ENCODE assay signal across 15 cellular contexts in genomic region chr19:49573009-49573408, GRCh38. TPM values are rescaled to one million over a fixed set of nuclear protein-coding genes. Genes with fewer than 3 reads are reported as not detected.
"Had no signal": no experiment of that assay in that cellular context is flagged by ENCODE, and none has a peak within 500 bp of the region (broad histone marks: within the 10 kb centered on the region; RNA-seq: fewer than 3 reads in every experiment).

No MANE protein-coding gene starts in this region.

- H3K4me3 Mint-ChIP-seq: memory B cell, nephron progenitor cell had no signal

- H3K27ac ChIP-seq: ascending aorta, heart right ventricle, left lung, sigmoid colon, VCaP had no signal

- H3K4me3 ChIP-seq: ascending aorta, heart right ventricle, left lung, sigmoid colon had no signal

- ATAC-seq: left lung had no signal

- DNase-seq: activated CD4-positive, alpha-beta T cell treated with anti-CD3 and anti-CD28 coated beads for 48 hours; activated effector memory CD4-positive, alpha-beta T cell treated with anti-CD3 and anti-CD28 coated beads, Interleukin-2, amount 50 U/mL, for 16 hours; activated T-cell treated with anti-CD3 and anti-CD28 coated beads, Interleukin-2, amount 50 U/mL, for 1 hour; heart right ventricle; islet precursor cell; left lung; nephron progenitor cell; sigmoid colon; stimulated activated CD4-positive, alpha-beta T cell treated with anti-CD3 and anti-CD28 coated beads, Interleukin-2, amount 100 ng/mL, for 48 hours; stimulated activated naive CD4-positive, alpha-beta T cell treated with Interleukin-2 at 50 U/mL for 16 hours; trophoblast cell had no signal

- H3K27me3 Mint-ChIP-seq: memory B cell had no signal

- H3K27me3 ChIP-seq: ascending aorta, heart right ventricle, left lung, sigmoid colon had no signal

- H3K27ac Mint-ChIP-seq: memory B cell, nephron progenitor cell had no signal

- H3K9me3 Mint-ChIP-seq: memory B cell, nephron progenitor cell had no signal

- H3K9me3 ChIP-seq: ascending aorta, heart right ventricle, left lung, sigmoid colon had no signal

RNA-seq across cellular contexts. Expression of gene PRRG2, which starts 8.1 kb away (rescaled TPM):
- total RNA-seq: ascending aorta had no signal
- polyA plus RNA-seq: fibroblast of lung had no signal
